1 cellular context compared by ENCODE assay signal in genomic region chr16:57611184-57611583, GRCh38.
TF ChIP-seq lines count a peak whose summit lies in the region.

No MANE protein-coding gene starts in this region.

TF ChIP-seq in GM12878, 131 proteins besides CTCF, POLR2A, EP300 and RAD21 (continued from another document):
- TF ChIP-seq RBBP5 (conservative IDR thresholded peaks at IDR 0.05) = no peak
- TF ChIP-seq HSF1 (IDR thresholded peaks at IDR 0.05; ENCODE audit: low read depth, low read length) = no peak
- TF ChIP-seq TARDBP (IDR thresholded peaks at IDR 0.05; ENCODE audit: borderline replicate concordance) = no peak
- TF ChIP-seq POLR2AphosphoS2 (IDR thresholded peaks at IDR 0.05; ENCODE audit: low read depth, low read length) = no peak
- TF ChIP-seq CHD2 (IDR thresholded peaks at IDR 0.05; ENCODE audit: borderline replicate concordance, low read depth, low read length) = no peak
- no peak for TF ChIP-seq RELA (IDR thresholded peaks at IDR 0.05; ENCODE audit: borderline replicate concordance, partially characterized antibody)
- no peak for TF ChIP-seq IRF5 (IDR thresholded peaks at IDR 0.05; ENCODE audit: borderline replicate concordance)
- no peak for TF ChIP-seq POU2F2 (IDR thresholded peaks at IDR 0.05; ENCODE audit: borderline replicate concordance, low read depth, low read length)
- TF ChIP-seq KDM1A (IDR thresholded peaks at IDR 0.05; ENCODE audit: borderline replicate concordance) = no peak
- no peak for TF ChIP-seq TCF7 (IDR thresholded peaks at IDR 0.05; ENCODE audit: borderline replicate concordance)
